In the genomic region with DNA sequence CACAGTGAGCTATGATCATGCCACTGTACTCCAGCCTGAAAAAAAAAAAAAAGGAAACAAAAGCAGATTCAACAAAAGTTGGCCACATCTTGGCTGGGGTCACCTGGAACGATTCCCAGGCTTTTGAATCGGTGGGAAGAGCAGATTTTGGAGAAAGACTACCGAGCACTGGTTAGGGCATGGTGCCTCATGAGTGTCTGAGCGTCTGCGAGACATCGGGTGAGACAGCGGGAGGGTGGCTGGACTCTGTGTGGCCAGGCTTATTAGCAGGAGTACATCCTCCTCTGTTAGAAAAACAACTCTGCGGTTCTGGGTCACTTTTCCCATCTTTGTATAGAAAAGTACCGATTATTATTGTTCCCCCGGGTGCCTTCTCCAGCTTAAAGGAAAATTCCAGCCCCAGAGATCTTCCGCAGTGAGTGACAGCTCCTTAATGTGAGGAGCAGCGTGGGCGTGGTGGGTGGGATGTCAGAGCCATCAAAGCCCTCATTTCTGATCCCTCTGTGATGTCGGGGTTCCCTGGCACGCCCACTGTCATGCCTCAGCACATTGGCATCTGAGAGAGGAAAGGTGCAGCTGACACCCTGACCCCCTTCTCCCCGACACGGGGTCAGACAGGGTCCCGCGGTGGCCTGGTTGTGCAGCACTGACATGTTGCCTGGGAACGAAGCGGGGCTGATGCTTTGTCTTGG, we compare ENCODE assay signal across 1 cellular context.
TF ChIP-seq lines count a peak whose summit lies in the region.

No MANE protein-coding gene starts in this region.

TF ChIP-seq in IMR-90, 13 proteins besides CTCF, POLR2A, EP300 and RAD21:
- no peak for TF ChIP-seq MAFK (IDR thresholded peaks at IDR 0.05; ENCODE audit: low read depth, low read length)
- no peak for TF ChIP-seq CHD1 (IDR thresholded peaks at IDR 0.05; ENCODE audit: low read depth, low read length)
- no peak for TF ChIP-seq FOS (IDR thresholded peaks at IDR 0.05; ENCODE audit: low read depth, low read length)
- TF ChIP-seq CEBPB (IDR thresholded peaks at IDR 0.05; ENCODE audit: low read depth, low read length), result no peak
- TF ChIP-seq, protein P1, sequence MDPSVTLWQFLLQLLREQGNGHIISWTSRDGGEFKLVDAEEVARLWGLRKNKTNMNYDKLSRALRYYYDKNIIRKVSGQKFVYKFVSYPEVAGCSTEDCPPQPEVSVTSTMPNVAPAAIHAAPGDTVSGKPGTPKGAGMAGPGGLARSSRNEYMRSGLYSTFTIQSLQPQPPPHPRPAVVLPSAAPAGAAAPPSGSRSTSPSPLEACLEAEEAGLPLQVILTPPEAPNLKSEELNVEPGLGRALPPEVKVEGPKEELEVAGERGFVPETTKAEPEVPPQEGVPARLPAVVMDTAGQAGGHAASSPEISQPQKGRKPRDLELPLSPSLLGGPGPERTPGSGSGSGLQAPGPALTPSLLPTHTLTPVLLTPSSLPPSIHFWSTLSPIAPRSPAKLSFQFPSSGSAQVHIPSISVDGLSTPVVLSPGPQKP (IDR thresholded peaks at IDR 0.05; ENCODE audit: borderline replicate concordance, low read depth, low read length), result no peak
- TF ChIP-seq NFE2L2 (IDR thresholded peaks at IDR 0.05; ENCODE audit: low read depth, low read length), result no peak
- TF ChIP-seq MXI1 (IDR thresholded peaks at IDR 0.05; ENCODE audit: borderline replicate concordance, low read depth, low read length), result no peak
- no peak for TF ChIP-seq BHLHE40 (IDR thresholded peaks at IDR 0.05; ENCODE audit: low read depth, low read length)
- TF ChIP-seq MAZ (IDR thresholded peaks at IDR 0.05; ENCODE audit: borderline replicate concordance, low read depth, low read length), result no peak
TF ChIP-seq in IMR-90: peak in this region for 0.
